ENCODE assay signal across 20 cellular contexts in the genomic region with DNA sequence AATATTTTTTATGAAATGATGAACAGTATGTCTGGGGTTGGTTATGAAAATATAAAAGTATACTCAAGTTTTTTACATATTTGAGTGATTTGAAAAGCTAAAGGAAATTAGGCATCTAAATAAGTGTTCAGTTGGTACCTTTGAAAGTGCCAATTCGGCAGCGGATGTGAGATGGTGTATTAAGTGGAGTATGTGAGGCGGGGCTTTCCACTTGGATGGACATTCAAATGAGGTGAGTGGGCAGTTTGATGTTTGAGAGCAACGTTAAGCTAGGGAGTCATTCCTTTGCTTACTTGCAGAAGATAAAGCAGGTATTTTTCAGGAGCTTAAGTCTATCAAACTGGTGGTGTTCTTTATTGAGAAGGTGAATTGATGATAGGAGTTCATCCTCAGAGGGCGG.
A peak's percentile ranks its signal among the peaks of the same experiment; 100 is the strongest.
DNase-seq lines count a peak whose midpoint lies in the region; ATAC-seq and TF ChIP-seq lines count a peak whose summit lies in the region.
"Had no signal": no experiment of that assay in that cellular context is flagged by ENCODE, and none has a peak within 500 bp of the region (broad histone marks: within the 10 kb centered on the region; RNA-seq: fewer than 3 reads in every experiment).

No MANE protein-coding gene starts in this region.

- no peak for TF ChIP-seq POLR2A in upper lobe of left lung (IDR thresholded peaks at IDR 0.05)
- no peak for TF ChIP-seq POLR2A in breast epithelium (IDR thresholded peaks at IDR 0.05)

- 87 to 92% methylated on average over 5 of the region's 5 CpGs for WGBS in upper lobe of left lung, 2 donors

- POLR2A ChIA-PET in OCI-LY7 (lab: Charles Lee) = interaction anchor here (0.6 to 1.3 kb wide), 4 partner anchors 8 to 257 kb away, joined by 3 to 4 read pairs (median 3); no protein-coding TSS in a partner anchor

- ATAC-seq in GM18867 (IDR thresholded peaks at IDR 0.05; ENCODE audit: unreplicated experiment) (peak; percentile 68), HG03095 (IDR thresholded peaks at IDR 0.05; ENCODE audit: unreplicated experiment) (peak; percentile 48), upper lobe of left lung (ENCODE audit: low FRiP score in 2 of 2) (no peak)
- ATAC-seq: CD8-positive, alpha-beta T cell; K562 had no signal

- no peaks in the 10 kb centered on the region for H3K9me2 ChIP-seq in OCI-LY7 (ENCODE audit: insufficient read depth, low read length)

- CTCF ChIA-PET in OCI-LY7 (lab: Charles Lee; ENCODE audit: unreplicated experiment) = no interaction called here

- no peak for TF ChIP-seq CTCF in OCI-LY7 (conservative IDR thresholded peaks at IDR 0.05; ENCODE audit: low read length)
- TF ChIP-seq CTCF in upper lobe of left lung (IDR thresholded peaks at IDR 0.05) = no peak
- no peak for TF ChIP-seq CTCF in breast epithelium (IDR thresholded peaks at IDR 0.05)

- H3K9me3 ChIP-seq in OCI-LY7 (ENCODE audit: low read length) (no peaks in the 10 kb centered on the region), upper lobe of left lung (no peaks in the 10 kb centered on the region), breast epithelium (no peaks in the 10 kb centered on the region)
- H3K9me3 ChIP-seq: BLaER1, HAP-1 had no signal

- no peaks in the 10 kb centered on the region for H4K20me1 ChIP-seq in OCI-LY7 (ENCODE audit: insufficient read depth, low read length)
- H4K20me1 ChIP-seq: BLaER1 had no signal

- DNase-seq in OCI-LY7 (ENCODE audit: low spot score) (peak; percentile 24), renal cortical epithelial cell (ENCODE audit: low read depth) (peak; percentile 1), dedifferentiated amniotic fluid mesenchymal stem cell (ENCODE audit: extremely low spot score) (no peak), upper lobe of left lung (no peak), breast epithelium (ENCODE audit: low spot score in 2 of 2) (no peak)
- DNase-seq: 8988T; Calu3; CD8-positive, alpha-beta T cell; DMS 273 treated with DMSO at 0.1 percent for 48 hours; DMS53; DND-41; EL; GM23248; IMR-90 had no signal

- no peaks in the 10 kb centered on the region for H3K27me3 ChIP-seq in upper lobe of left lung
- H3K27me3 ChIP-seq in breast epithelium = no peaks in the 10 kb centered on the region
- H3K27me3 ChIP-seq: BLaER1 had no signal

- no TSS peak for BruUV-seq in OCI-LY7 (replicated peaks; lab: Mats Ljungman, UMichigan)

- H3K36me3 ChIP-seq in OCI-LY7 (ENCODE audit: insufficient read depth, low read length) (no peaks in the 10 kb centered on the region), upper lobe of left lung (no peaks in the 10 kb centered on the region), breast epithelium (no peaks in the 10 kb centered on the region)
- H3K36me3 ChIP-seq: BLaER1, HAP-1 had no signal

- no peak for TF ChIP-seq EP300 in upper lobe of left lung (IDR thresholded peaks at IDR 0.05)

- intact Hi-C loops in OCI-LY7 (cut with micrococcal nuclease; ENCODE audit: unreplicated experiment) (no loop called here), breast epithelium (cut with DNase I; ENCODE audit: low total_unique reads) (no loop called here)

- H3K79me2 ChIP-seq in OCI-LY7 (ENCODE audit: insufficient read depth, low read depth, low read length) = no peaks in the 10 kb centered on the region

- no peak overlapping the region for H3K27ac ChIP-seq in OCI-LY7 (ENCODE audit: low read depth, low read length, poor library complexity, severe bottlenecking)
- H3K27ac ChIP-seq in upper lobe of left lung = no peak overlapping the region
- no peak overlapping the region for H3K27ac ChIP-seq in breast epithelium
- H3K27ac ChIP-seq: BLaER1, GM23248 had no signal

- H3K4me3 ChIP-seq in OCI-LY7 (ENCODE audit: low read depth, low read length, poor library complexity, severe bottlenecking) (no peak overlapping the region), upper lobe of left lung (no peak overlapping the region), breast epithelium (no peak overlapping the region)
- H3K4me3 ChIP-seq: BLaER1, GM12878, GM23248, HAP-1, K562 had no signal

- peak overlapping the region; percentile 36; the same call in 1 of the 2 replicates for H3K4me2 ChIP-seq in OCI-LY7 (ENCODE audit: low read length)
- H3K4me2 ChIP-seq: BLaER1 had no signal

- H2AFZ ChIP-seq in OCI-LY7 (ENCODE audit: low read length) = peak overlapping the region; percentile 26; the same call in 1 of the 2 replicates
- H2AFZ ChIP-seq: GM23248 had no signal

- H3K4me1 ChIP-seq in OCI-LY7 (ENCODE audit: insufficient read depth, low read length, poor library complexity, severe bottlenecking) (no peaks in the 10 kb centered on the region), upper lobe of left lung (no peaks in the 10 kb centered on the region), breast epithelium (no peaks in the 10 kb centered on the region)
- H3K4me1 ChIP-seq: BLaER1 had no signal

Comparison
In these comparisons a context has a peak if more than half of its experiments do, and no peak if none do; other contexts are left out.
1. ATAC-seq: peak in GM18867 (single experiment) and HG03095 (single experiment); none in upper lobe of left lung (0 of 2).
2. DNase-seq: peak in OCI-LY7 (single experiment) and renal cortical epithelial cell (single experiment); none in dedifferentiated amniotic fluid mesenchymal stem cell (single experiment), upper lobe of left lung (0 of 2) and breast epithelium (0 of 2).